In genomic region chr12:122086641-122087285, GRCh38 we compare ENCODE assay signal across 1 cellular context.
TF ChIP-seq lines count a peak whose summit lies in the region.

No MANE protein-coding gene starts in this region.

TF ChIP-seq in IMR-90, 13 proteins besides CTCF, POLR2A, EP300 and RAD21:
- TF ChIP-seq CHD1 (IDR thresholded peaks at IDR 0.05; ENCODE audit: low read depth, low read length) = no peak
- TF ChIP-seq SMC3 (IDR thresholded peaks at IDR 0.05; ENCODE audit: low read depth, low read length) = no peak
- TF ChIP-seq NFE2L2 (IDR thresholded peaks at IDR 0.05; ENCODE audit: low read depth, low read length) = no peak
- no peak for TF ChIP-seq MAFK (IDR thresholded peaks at IDR 0.05; ENCODE audit: low read depth, low read length)
